In the genomic region with DNA sequence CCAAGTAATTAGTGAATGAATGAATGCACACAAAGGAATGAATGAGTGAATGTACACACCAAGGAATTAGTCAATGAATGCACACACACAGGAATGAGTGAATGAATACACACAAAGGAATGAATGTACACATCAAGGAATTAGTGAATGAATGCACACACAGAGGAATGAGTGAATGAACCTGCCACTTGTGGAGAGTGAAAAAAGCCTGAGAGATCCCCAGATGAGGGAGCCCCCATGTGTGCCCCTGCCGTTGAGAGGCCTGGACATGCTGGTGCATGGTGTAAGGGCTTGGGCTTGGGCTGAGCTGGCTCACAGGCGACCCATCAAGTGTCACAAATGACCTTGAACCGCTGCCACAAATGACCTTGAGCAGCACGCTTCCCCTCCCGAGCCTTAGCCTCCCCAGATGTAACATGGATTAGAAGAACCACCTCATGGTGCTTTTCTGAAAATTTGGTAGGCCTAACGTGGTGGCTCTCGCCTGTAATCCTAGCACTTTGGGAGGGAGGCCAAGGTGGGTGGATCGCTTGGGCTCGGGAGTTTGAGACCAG, we compare ENCODE assay signal across 2 cellular contexts.
TF ChIP-seq lines count a peak whose summit lies in the region.

No MANE protein-coding gene starts in this region.

TF ChIP-seq in HEK293, 187 proteins besides CTCF, POLR2A, EP300 and RAD21 (continued from another document):
- TF ChIP-seq, protein P1, sequence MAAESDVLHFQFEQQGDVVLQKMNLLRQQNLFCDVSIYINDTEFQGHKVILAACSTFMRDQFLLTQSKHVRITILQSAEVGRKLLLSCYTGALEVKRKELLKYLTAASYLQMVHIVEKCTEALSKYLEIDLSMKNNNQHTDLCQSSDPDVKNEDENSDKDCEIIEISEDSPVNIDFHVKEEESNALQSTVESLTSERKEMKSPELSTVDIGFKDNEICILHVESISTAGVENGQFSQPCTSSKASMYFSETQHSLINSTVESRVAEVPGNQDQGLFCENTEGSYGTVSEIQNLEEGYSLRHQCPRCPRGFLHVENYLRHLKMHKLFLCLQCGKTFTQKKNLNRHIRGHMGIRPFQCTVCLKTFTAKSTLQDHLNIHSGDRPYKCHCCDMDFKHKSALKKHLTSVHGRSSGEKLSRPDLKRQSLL (tag by site-specific recombination; IDR thresholded peaks at IDR 0.05) = no peak
- TF ChIP-seq ZNF169 (tag by site-specific recombination; IDR thresholded peaks at IDR 0.05) (no peak), ZBTB7A (tag by site-specific recombination; IDR thresholded peaks at IDR 0.05; ENCODE audit: low read depth) (no peak), GLI4 (tag by site-specific recombination; IDR thresholded peaks at IDR 0.05) (no peak), ZNF10 (tag by site-specific recombination; IDR thresholded peaks at IDR 0.05) (no peak), IKZF3 (tag by site-specific recombination; IDR thresholded peaks at IDR 0.05) (no peak), ZFHX2 (tag by site-specific recombination; conservative IDR thresholded peaks at IDR 0.05) (no peak), ZNF366 (tag by site-specific recombination; conservative IDR thresholded peaks at IDR 0.05) (no peak), ZNF24 (tag by site-specific recombination; IDR thresholded peaks at IDR 0.05) (peak; percentile 72; the same call in 1 of the 2 replicates)
- TF ChIP-seq, protein P2, sequence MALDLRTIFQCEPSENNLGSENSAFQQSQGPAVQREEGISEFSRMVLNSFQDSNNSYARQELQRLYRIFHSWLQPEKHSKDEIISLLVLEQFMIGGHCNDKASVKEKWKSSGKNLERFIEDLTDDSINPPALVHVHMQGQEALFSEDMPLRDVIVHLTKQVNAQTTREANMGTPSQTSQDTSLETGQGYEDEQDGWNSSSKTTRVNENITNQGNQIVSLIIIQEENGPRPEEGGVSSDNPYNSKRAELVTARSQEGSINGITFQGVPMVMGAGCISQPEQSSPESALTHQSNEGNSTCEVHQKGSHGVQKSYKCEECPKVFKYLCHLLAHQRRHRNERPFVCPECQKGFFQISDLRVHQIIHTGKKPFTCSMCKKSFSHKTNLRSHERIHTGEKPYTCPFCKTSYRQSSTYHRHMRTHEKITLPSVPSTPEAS (tag by site-specific recombination; IDR thresholded peaks at IDR 0.05) = 0 out of 2 replicates have a peak, but pooled peaks have one; percentile 38
- TF ChIP-seq, protein P3, sequence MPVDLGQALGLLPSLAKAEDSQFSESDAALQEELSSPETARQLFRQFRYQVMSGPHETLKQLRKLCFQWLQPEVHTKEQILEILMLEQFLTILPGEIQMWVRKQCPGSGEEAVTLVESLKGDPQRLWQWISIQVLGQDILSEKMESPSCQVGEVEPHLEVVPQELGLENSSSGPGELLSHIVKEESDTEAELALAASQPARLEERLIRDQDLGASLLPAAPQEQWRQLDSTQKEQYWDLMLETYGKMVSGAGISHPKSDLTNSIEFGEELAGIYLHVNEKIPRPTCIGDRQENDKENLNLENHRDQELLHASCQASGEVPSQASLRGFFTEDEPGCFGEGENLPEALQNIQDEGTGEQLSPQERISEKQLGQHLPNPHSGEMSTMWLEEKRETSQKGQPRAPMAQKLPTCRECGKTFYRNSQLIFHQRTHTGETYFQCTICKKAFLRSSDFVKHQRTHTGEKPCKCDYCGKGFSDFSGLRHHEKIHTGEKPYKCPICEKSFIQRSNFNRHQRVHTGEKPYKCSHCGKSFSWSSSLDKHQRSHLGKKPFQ (tag by site-specific recombination; IDR thresholded peaks at IDR 0.05) = no peak
- TF ChIP-seq, protein P4, sequence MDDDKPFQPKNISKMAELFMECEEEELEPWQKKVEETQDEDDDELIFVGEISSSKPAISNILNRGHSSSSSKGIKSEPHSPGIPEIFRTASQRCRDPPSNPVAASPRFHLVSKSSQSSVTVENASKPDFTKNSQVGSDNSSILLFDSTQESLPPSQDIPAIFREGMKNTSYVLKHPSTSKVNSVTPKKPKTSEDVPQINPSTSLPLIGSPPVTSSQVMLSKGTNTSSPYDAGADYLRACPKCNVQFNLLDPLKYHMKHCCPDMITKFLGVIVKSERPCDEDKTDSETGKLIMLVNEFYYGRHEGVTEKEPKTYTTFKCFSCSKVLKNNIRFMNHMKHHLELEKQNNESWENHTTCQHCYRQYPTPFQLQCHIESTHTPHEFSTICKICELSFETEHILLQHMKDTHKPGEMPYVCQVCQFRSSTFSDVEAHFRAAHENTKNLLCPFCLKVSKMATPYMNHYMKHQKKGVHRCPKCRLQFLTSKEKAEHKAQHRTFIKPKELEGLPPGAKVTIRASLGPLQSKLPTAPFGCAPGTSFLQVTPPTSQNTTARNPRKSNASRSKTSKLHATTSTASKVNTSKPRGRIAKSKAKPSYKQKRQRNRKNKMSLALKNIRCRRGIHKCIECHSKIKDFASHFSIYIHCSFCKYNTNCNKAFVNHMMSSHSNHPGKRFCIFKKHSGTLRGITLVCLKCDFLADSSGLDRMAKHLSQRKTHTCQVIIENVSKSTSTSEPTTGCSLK (tag by site-specific recombination; IDR thresholded peaks at IDR 0.05) = no peak
- TF ChIP-seq, protein P5, sequence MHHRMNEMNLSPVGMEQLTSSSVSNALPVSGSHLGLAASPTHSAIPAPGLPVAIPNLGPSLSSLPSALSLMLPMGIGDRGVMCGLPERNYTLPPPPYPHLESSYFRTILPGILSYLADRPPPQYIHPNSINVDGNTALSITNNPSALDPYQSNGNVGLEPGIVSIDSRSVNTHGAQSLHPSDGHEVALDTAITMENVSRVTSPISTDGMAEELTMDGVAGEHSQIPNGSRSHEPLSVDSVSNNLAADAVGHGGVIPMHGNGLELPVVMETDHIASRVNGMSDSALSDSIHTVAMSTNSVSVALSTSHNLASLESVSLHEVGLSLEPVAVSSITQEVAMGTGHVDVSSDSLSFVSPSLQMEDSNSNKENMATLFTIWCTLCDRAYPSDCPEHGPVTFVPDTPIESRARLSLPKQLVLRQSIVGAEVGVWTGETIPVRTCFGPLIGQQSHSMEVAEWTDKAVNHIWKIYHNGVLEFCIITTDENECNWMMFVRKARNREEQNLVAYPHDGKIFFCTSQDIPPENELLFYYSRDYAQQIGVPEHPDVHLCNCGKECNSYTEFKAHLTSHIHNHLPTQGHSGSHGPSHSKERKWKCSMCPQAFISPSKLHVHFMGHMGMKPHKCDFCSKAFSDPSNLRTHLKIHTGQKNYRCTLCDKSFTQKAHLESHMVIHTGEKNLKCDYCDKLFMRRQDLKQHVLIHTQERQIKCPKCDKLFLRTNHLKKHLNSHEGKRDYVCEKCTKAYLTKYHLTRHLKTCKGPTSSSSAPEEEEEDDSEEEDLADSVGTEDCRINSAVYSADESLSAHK (tag by site-specific recombination; IDR thresholded peaks at IDR 0.05) = no peak

TF ChIP-seq in K562, 482 proteins besides CTCF, POLR2A, EP300 and RAD21 (continued from another document):
- TF ChIP-seq STAT5A (IDR thresholded peaks at IDR 0.05; ENCODE audit: borderline replicate concordance, low read length) (no peak), ESRRA (IDR thresholded peaks at IDR 0.05; ENCODE audit: borderline replicate concordance, low read depth) (peak; percentile 94), STAT5B (CRISPR knock-in tag; IDR thresholded peaks at IDR 0.05) (no peak), POLR2AphosphoS2 (IDR thresholded peaks at IDR 0.05; ENCODE audit: low read length) (no peak), ZNF24 (IDR thresholded peaks at IDR 0.05) (peak; percentile 88), ZNF324 (CRISPR knock-in tag; IDR thresholded peaks at IDR 0.05) (no peak)
